29 cellular contexts compared by ENCODE assay signal in genomic region chr9:33468215-33468730, GRCh38. TPM values are rescaled to one million over a fixed set of nuclear protein-coding genes. Genes with fewer than 3 reads are reported as not detected.
DNase-seq lines count a peak whose midpoint lies in the region; ATAC-seq and TF ChIP-seq lines count a peak whose summit lies in the region.
"Had no signal": no experiment of that assay in that cellular context is flagged by ENCODE, and none has a peak within 500 bp of the region (broad histone marks: within the 10 kb centered on the region; RNA-seq: fewer than 3 reads in every experiment).

No MANE protein-coding gene starts in this region.

- no peak for DNase-seq in activated naive CD4-positive, alpha-beta T cell treated with anti-CD3 and anti-CD28 coated beads, Interleukin-2, amount 50 U/mL, for 72 hours (ENCODE audit: low spot score in 2 of 2)
- DNase-seq in activated naive CD4-positive, alpha-beta T cell treated with anti-CD3 and anti-CD28 coated beads for 36 hours: no peak
- DNase-seq in HFFc6 (no peak), memory B cell (ENCODE audit: low spot score in 2 of 2) (no peak), upper lobe of right lung (peak; percentile 48), DMS 273 treated with DMSO at 0.1 percent for 48 hours (lab: John Stamatoyannopoulos, UW) (no peak), immature natural killer cell (no peak)
- DNase-seq: activated CD8-positive, alpha-beta T cell treated with anti-CD3 and anti-CD28 coated beads, Interleukin-2, amount 10 ng/mL, durations not matched to agents 7 days and 5 days; activated gamma-delta T cell; activated T-cell treated with anti-CD3 and anti-CD28 coated beads, Interleukin-2, amount 50 U/mL, for 1 hour; AML-193; CD4-positive, CD25-positive, alpha-beta regulatory T cell; erythroblast; H9; NCI-H1417; NCI-H2081 treated with DMSO at 0.1 percent for 48 hours; NCI-H226; NCI-H69; PC-3; SHP77; stimulated activated naive CD4-positive, alpha-beta T cell treated with Interleukin-2 at 50 U/mL for 16 hours; T-helper 17 cell had no signal

- TF ChIP-seq CTCF in HFFc6 (IDR thresholded peaks at IDR 0.05): no peak
- TF ChIP-seq CTCF in upper lobe of right lung (IDR thresholded peaks at IDR 0.05): no peak

- H3K4me1 ChIP-seq in upper lobe of right lung: peaks cover 20% of the 10 kb centered on the region

- peak overlapping the region; percentile 3 to 29 for H3K27ac Mint-ChIP-seq in activated naive CD4-positive, alpha-beta T cell treated with anti-CD3 and anti-CD28 coated beads, Interleukin-2, amount 50 U/mL, for 72 hours
- no peak overlapping the region for H3K27ac Mint-ChIP-seq in activated naive CD4-positive, alpha-beta T cell treated with anti-CD3 and anti-CD28 coated beads for 36 hours
- H3K27ac Mint-ChIP-seq in HFFc6 (peak overlapping the region; percentile 19; the same call in 1 of the 2 replicates), memory B cell (peak overlapping the region; percentile 73), immature natural killer cell (no peak overlapping the region)
- H3K27ac Mint-ChIP-seq: activated CD8-positive, alpha-beta T cell treated with anti-CD3 and anti-CD28 coated beads, Interleukin-2, amount 10 ng/mL, durations not matched to agents 7 days and 5 days; dendritic cell treated with granulocyte-macrophage colony-stimulating factor and Interleukin-4, amounts not matched to agents 40 ng/mL and 50 ng/mL, for 4 days; H9; T-helper 17 cell had no signal

- CTCF ChIA-PET in activated naive CD4-positive, alpha-beta T cell treated with anti-CD3 and anti-CD28 coated beads for 36 hours (lab: Charles Lee): interaction anchor here (1.2 to 9.9 kb wide), 6 partner anchors 10 to 183 kb away, joined by 3 to 159 read pairs (median 59); partner anchors contain the start of genes AQP3 and AQP7

- H3K9me3 ChIP-seq in upper lobe of right lung: no peaks in the 10 kb centered on the region
- H3K9me3 ChIP-seq: suprapubic skin had no signal

- intact Hi-C loops in activated naive CD4-positive, alpha-beta T cell treated with anti-CD3 and anti-CD28 coated beads for 36 hours (cut with micrococcal nuclease): no loop called here
- intact Hi-C loops in upper lobe of right lung (cut with DNase I): no loop called here

- no peak overlapping the region for H3K4me3 Mint-ChIP-seq in activated naive CD4-positive, alpha-beta T cell treated with anti-CD3 and anti-CD28 coated beads for 36 hours
- H3K4me3 Mint-ChIP-seq in HFFc6 (no peak overlapping the region), memory B cell (no peak overlapping the region), immature natural killer cell (no peak overlapping the region)
- H3K4me3 Mint-ChIP-seq: activated CD8-positive, alpha-beta T cell treated with anti-CD3 and anti-CD28 coated beads, Interleukin-2, amount 10 ng/mL, durations not matched to agents 7 days and 5 days; central memory CD8-positive, alpha-beta T cell; dendritic cell treated with granulocyte-macrophage colony-stimulating factor and Interleukin-4, amounts not matched to agents 40 ng/mL and 50 ng/mL, for 4 days; H9; T-helper 17 cell had no signal

- no peaks in the 10 kb centered on the region for H3K9me3 Mint-ChIP-seq in activated naive CD4-positive, alpha-beta T cell treated with anti-CD3 and anti-CD28 coated beads, Interleukin-2, amount 50 U/mL, for 72 hours
- H3K9me3 Mint-ChIP-seq in activated naive CD4-positive, alpha-beta T cell treated with anti-CD3 and anti-CD28 coated beads for 36 hours: no peaks in the 10 kb centered on the region
- H3K9me3 Mint-ChIP-seq in HFFc6 (no peaks in the 10 kb centered on the region), memory B cell (no peaks in the 10 kb centered on the region), immature natural killer cell (no peaks in the 10 kb centered on the region)
- H3K9me3 Mint-ChIP-seq: CD4-positive, CD25-positive, alpha-beta regulatory T cell; central memory CD8-positive, alpha-beta T cell; dendritic cell treated with granulocyte-macrophage colony-stimulating factor and Interleukin-4, amounts not matched to agents 40 ng/mL and 50 ng/mL, for 4 days; H9 had no signal

- no peak overlapping the region for H3K27ac ChIP-seq in upper lobe of right lung
- H3K27ac ChIP-seq: suprapubic skin had no signal

- peaks cover 87% of the 10 kb centered on the region for H3K36me3 ChIP-seq in upper lobe of right lung

- ATAC-seq in activated naive CD4-positive, alpha-beta T cell treated with anti-CD3 and anti-CD28 coated beads, Interleukin-2, amount 50 U/mL, for 72 hours: no peak
- ATAC-seq in memory B cell (ENCODE audit: low read depth) (no peak), upper lobe of right lung (no peak), GM21825 (IDR thresholded peaks at IDR 0.05; ENCODE audit: unreplicated experiment) (no peak)
- ATAC-seq: activated CD8-positive, alpha-beta T cell treated with anti-CD3 and anti-CD28 coated beads, Interleukin-2, amount 10 ng/mL, durations not matched to agents 7 days and 5 days; PC-3; T-helper 17 cell had no signal

- H3K27me3 Mint-ChIP-seq in activated naive CD4-positive, alpha-beta T cell treated with anti-CD3 and anti-CD28 coated beads for 36 hours (ENCODE audit: low read depth): no peaks in the 10 kb centered on the region
- H3K27me3 Mint-ChIP-seq in HFFc6 (ENCODE audit: insufficient read depth): peaks cover 5% of the 10 kb centered on the region
- no peaks in the 10 kb centered on the region for H3K27me3 Mint-ChIP-seq in memory B cell
- peaks cover 0 to 3% (median 0%) of the 10 kb centered on the region in 3 donors for H3K27me3 Mint-ChIP-seq in immature natural killer cell (ENCODE audit: low read depth in 3 of 3)
- H3K27me3 Mint-ChIP-seq: CD4-positive, CD25-positive, alpha-beta regulatory T cell; central memory CD8-positive, alpha-beta T cell; dendritic cell treated with granulocyte-macrophage colony-stimulating factor and Interleukin-4, amounts not matched to agents 40 ng/mL and 50 ng/mL, for 4 days; T-helper 17 cell had no signal

- H3K36me3 Mint-ChIP-seq in activated naive CD4-positive, alpha-beta T cell treated with anti-CD3 and anti-CD28 coated beads, Interleukin-2, amount 50 U/mL, for 72 hours: peaks cover 3 to 14% of the 10 kb centered on the region in 2 donors
- H3K36me3 Mint-ChIP-seq in activated naive CD4-positive, alpha-beta T cell treated with anti-CD3 and anti-CD28 coated beads for 36 hours (ENCODE audit: low read depth): peaks cover 32% of the 10 kb centered on the region
- H3K36me3 Mint-ChIP-seq in HFFc6 (ENCODE audit: low read depth) (peaks cover 32% of the 10 kb centered on the region), memory B cell (peaks cover 23% of the 10 kb centered on the region), immature natural killer cell (peaks cover 10 to 45% (median 20%) of the 10 kb centered on the region in 3 donors)

- no peak overlapping the region for H3K4me3 ChIP-seq in upper lobe of right lung
- H3K4me3 ChIP-seq: skin epidermis, suprapubic skin had no signal

- H3K4me1 Mint-ChIP-seq in activated naive CD4-positive, alpha-beta T cell treated with anti-CD3 and anti-CD28 coated beads for 36 hours (ENCODE audit: low read depth): peaks cover 28% of the 10 kb centered on the region
- H3K4me1 Mint-ChIP-seq in HFFc6 (ENCODE audit: low read depth) (peaks cover 23% of the 10 kb centered on the region), memory B cell (peaks cover 2% of the 10 kb centered on the region), immature natural killer cell (peaks cover 11 to 21% of the 10 kb centered on the region in 2 donors)

- no peaks in the 10 kb centered on the region for H3K27me3 ChIP-seq in upper lobe of right lung
- H3K27me3 ChIP-seq: suprapubic skin had no signal

RNA-seq across cellular contexts. Expression of gene NOL6, which starts 5.5 kb away (rescaled TPM):
- total RNA-seq in activated naive CD4-positive, alpha-beta T cell treated with anti-CD3 and anti-CD28 coated beads, Interleukin-2, amount 50 U/mL, for 72 hours: 10 to 100 TPM; 34.2 to 40.2 TPM
- total RNA-seq in activated naive CD4-positive, alpha-beta T cell treated with anti-CD3 and anti-CD28 coated beads for 36 hours: 10 to 100 TPM; 38.2 to 38.6 TPM
- total RNA-seq in HFFc6 (2021; fragmentation: NEBNext Ultra II Directional; extraction: Animal tissue kit (Norgen Biotek cat#: 25700)): 10 to 100 TPM; 57.9 to 69.2 (median 62.2) TPM
- total RNA-seq in upper lobe of right lung: 36.4 TPM
- polyA plus RNA-seq in immature natural killer cell: 10 to 100 TPM in 2 of 3 donors, 1 to 10 TPM in 1; 9.7 to 21.7 (median 18.8) TPM

RNA-seq across cellular contexts. Expression of gene AQP3, which starts 20.9 kb away (rescaled TPM):
- total RNA-seq in activated naive CD4-positive, alpha-beta T cell treated with anti-CD3 and anti-CD28 coated beads, Interleukin-2, amount 50 U/mL, for 72 hours: 10 to 100 TPM in 1 of 2 donors, 1 to 10 TPM in 1; 3.8 to 36.8 TPM
- 1 to 10 TPM; 7.2 to 8.1 TPM for total RNA-seq in activated naive CD4-positive, alpha-beta T cell treated with anti-CD3 and anti-CD28 coated beads for 36 hours
- under 1 TPM; 0.28 to 0.81 (median 0.53) TPM for total RNA-seq in HFFc6 (2021; fragmentation: NEBNext Ultra II Directional; extraction: Animal tissue kit (Norgen Biotek cat#: 25700))
- 352 TPM for total RNA-seq in upper lobe of right lung
- 1 to 10 TPM; 5.2 to 7.9 (median 5.4) TPM for polyA plus RNA-seq in immature natural killer cell

RNA-seq across cellular contexts. Expression of gene ANKRD18B, which starts 55.8 kb away (rescaled TPM):
- total RNA-seq in activated naive CD4-positive, alpha-beta T cell treated with anti-CD3 and anti-CD28 coated beads, Interleukin-2, amount 50 U/mL, for 72 hours: 1 to 10 TPM in 1 of 2 donors, under 1 TPM in 1; 0.48 to 3.5 TPM
- total RNA-seq in activated naive CD4-positive, alpha-beta T cell treated with anti-CD3 and anti-CD28 coated beads for 36 hours: 1 to 10 TPM in 1 of 2 experiments, under 1 TPM in 1; 0.57 to 1.6 TPM
- 1 to 10 TPM; 5.1 to 9.9 (median 8.0) TPM for total RNA-seq in HFFc6 (2021; fragmentation: NEBNext Ultra II Directional; extraction: Animal tissue kit (Norgen Biotek cat#: 25700))
- 1.2 TPM for total RNA-seq in upper lobe of right lung
- polyA plus RNA-seq in immature natural killer cell: not detected
- total RNA-seq: A673; activated CD8-positive, alpha-beta T cell treated with anti-CD3 and anti-CD28 coated beads, Interleukin-2, amount 10 ng/mL, durations not matched to agents 7 days and 5 days; CD4-positive, CD25-positive, alpha-beta regulatory T cell; omental fat pad had no signal
- polyA plus RNA-seq: CD4-positive, CD25-positive, alpha-beta regulatory T cell had no signal

Comparison
In these comparisons a context has a peak if more than half of its experiments do, and no peak if none do; other contexts are left out.
1. H3K27ac Mint-ChIP-seq: peak in activated naive CD4-positive, alpha-beta T cell treated with anti-CD3 and anti-CD28 coated beads, Interleukin-2, amount 50 U/mL, for 72 hours (2 of 2), HFFc6 (single experiment) and memory B cell (single experiment); none in activated naive CD4-positive, alpha-beta T cell treated with anti-CD3 and anti-CD28 coated beads for 36 hours (single experiment) and immature natural killer cell (0 of 6).